8 cellular contexts compared by ENCODE assay signal in the genomic region with DNA sequence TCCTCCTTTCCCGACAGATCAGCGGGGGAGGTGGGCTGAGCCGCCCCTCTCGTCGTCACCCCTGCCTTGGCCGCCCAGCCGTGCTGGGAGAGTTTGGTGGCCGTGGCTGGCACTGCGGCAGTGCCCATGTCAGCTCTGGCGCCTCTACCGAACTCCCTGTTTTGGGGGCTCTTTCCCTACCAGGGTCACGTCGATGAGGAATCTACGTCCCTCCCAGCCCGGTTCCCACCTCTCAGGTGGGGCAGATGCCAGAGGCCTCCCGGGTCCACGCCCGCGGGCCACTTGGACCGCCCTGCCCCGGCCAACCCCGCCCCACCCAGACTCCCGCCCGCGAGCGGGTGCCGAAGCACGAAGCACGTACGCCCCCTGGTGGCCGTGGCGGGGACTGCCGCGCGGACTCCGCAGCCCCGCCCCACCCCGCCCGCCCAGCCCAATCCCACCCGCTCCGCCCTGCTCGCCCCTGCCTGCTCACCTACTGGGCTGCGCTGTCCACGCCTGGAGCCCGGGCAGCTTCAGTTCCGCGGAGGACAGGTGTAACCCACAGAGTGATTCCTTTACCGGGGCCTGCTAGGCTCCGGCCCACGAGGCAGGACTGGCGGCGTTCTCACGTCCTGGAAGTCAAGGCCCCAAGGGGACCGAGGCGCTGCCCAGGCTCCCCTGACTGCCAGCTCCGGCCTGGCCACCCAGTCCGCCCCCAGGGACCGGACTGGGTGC.
DNase-seq lines count a peak whose midpoint lies in the region; TF ChIP-seq lines count a peak whose summit lies in the region.

No MANE protein-coding gene starts in this region.

- POLR2A ChIA-PET in SK-N-SH (lab: Yijun Ruan, JAX) = interaction anchor here (1.0 to 1.4 kb wide), 4 partner anchors 12 to 214 kb away, joined by 3 to 4 read pairs (median 3); partner anchors contain the start of gene NRF1

- peaks cover 22% of the 10 kb centered on the region for H3K4me1 Mint-ChIP-seq in activated naive CD8-positive, alpha-beta T cell treated with anti-CD3 and anti-CD28 coated beads for 36 hours

- H4K20me1 ChIP-seq in SK-N-SH (ENCODE audit: insufficient read depth) = no peaks in the 10 kb centered on the region

- H3K27ac Mint-ChIP-seq in activated naive CD8-positive, alpha-beta T cell treated with anti-CD3 and anti-CD28 coated beads for 36 hours = peak overlapping the region; percentile 58

- no peaks in the 10 kb centered on the region for H3K9me3 Mint-ChIP-seq in activated naive CD8-positive, alpha-beta T cell treated with anti-CD3 and anti-CD28 coated beads for 36 hours

- H3K36me3 Mint-ChIP-seq in activated naive CD8-positive, alpha-beta T cell treated with anti-CD3 and anti-CD28 coated beads for 36 hours = no peaks in the 10 kb centered on the region

- TF ChIP-seq CTCF in LNCaP clone FGC (IDR thresholded peaks at IDR 0.05; ENCODE audit: control insufficient read depth, extremely low read depth, insufficient read depth) (peak; percentile 86), SK-N-SH (IDR thresholded peaks at IDR 0.05) (peak; percentile 51), cardiac muscle cell (IDR thresholded peaks at IDR 0.05; ENCODE audit: low read depth, low read length) (peak; percentile 52), parathyroid adenoma (IDR thresholded peaks at IDR 0.05) (peak; percentile 61), transverse colon (IDR thresholded peaks at IDR 0.05) (peak; percentile 54 to 99 (median 99))

- peak overlapping the region; percentile 90 for H3K4me3 Mint-ChIP-seq in activated naive CD8-positive, alpha-beta T cell treated with anti-CD3 and anti-CD28 coated beads for 36 hours

- in situ Hi-C loops in transverse colon (cut with MboI; ENCODE audit: low pct_ligation_motif_present in 1 of 4, low pct_unique_long_range_greater_than_20kb in 1 of 4, low sequenced_read_pairs in 3 of 4) = loop anchor here (10.0 to 25.0 kb wide), 2 partner anchors 187 to 189 kb away; no protein-coding TSS in a partner anchor

- H3F3A ChIP-seq in SK-N-SH (replicated peaks; ENCODE audit: insufficient read depth) = peaks cover 25% of the 10 kb centered on the region

- peak overlapping the region; percentile 92 for H3K4me2 ChIP-seq in SK-N-SH
- peak overlapping the region; percentile 86 for H3K4me2 ChIP-seq in parathyroid adenoma (ENCODE audit: low read length)

- TF ChIP-seq RAD21 in SK-N-SH (IDR thresholded peaks at IDR 0.05; ENCODE audit: low read length) = peak; percentile 74

- intact Hi-C loops in transverse colon (cut with DNase I; ENCODE audit: low total_unique reads) = loop anchor here (10.0 kb wide), 1 partner anchor 189 kb away; no protein-coding TSS in a partner anchor

- H3K9ac ChIP-seq in ES-I3 (ENCODE audit: low read depth, low read length) (peak overlapping the region; percentile 94), SK-N-SH (peak overlapping the region; percentile 84), parathyroid adenoma (no peak overlapping the region)

- no peak for TF ChIP-seq EP300 in SK-N-SH (IDR thresholded peaks at IDR 0.05; ENCODE audit: borderline replicate concordance in 1 of 2, low read depth in 1 of 2, low read length in 1 of 2)
- no peak for TF ChIP-seq EP300 in transverse colon (IDR thresholded peaks at IDR 0.05; ENCODE audit: low read depth)

- H3K27me3 ChIP-seq in SK-N-SH (ENCODE audit: insufficient read depth) (no peaks in the 10 kb centered on the region), cardiac muscle cell (no peaks in the 10 kb centered on the region), parathyroid adenoma (ENCODE audit: control insufficient read depth, insufficient read depth, low read length) (no peaks in the 10 kb centered on the region), transverse colon (no peaks in the 10 kb centered on the region)

- H2AFZ ChIP-seq in SK-N-SH (ENCODE audit: low read depth) = peak overlapping the region; percentile 60
- H2AFZ ChIP-seq in parathyroid adenoma = peak overlapping the region; percentile 86

- H3K27me3 Mint-ChIP-seq in activated naive CD8-positive, alpha-beta T cell treated with anti-CD3 and anti-CD28 coated beads for 36 hours = no peaks in the 10 kb centered on the region

- no peaks in the 10 kb centered on the region for H3K9me2 ChIP-seq in SK-N-SH

- H3K4me1 ChIP-seq in ES-I3 (ENCODE audit: insufficient read depth, low read length) (peaks cover 17% of the 10 kb centered on the region), SK-N-SH (ENCODE audit: control insufficient read depth in 1 of 2, insufficient read depth in 2 of 2, low read depth in 1 of 2, low read length in 1 of 2) (peaks cover 7 to 8% of the 10 kb centered on the region in 2 experiments; a peak in 3 of 4 replicates), cardiac muscle cell (ENCODE audit: low read depth) (no peaks in the 10 kb centered on the region), parathyroid adenoma (peaks cover 8% of the 10 kb centered on the region), transverse colon (peaks cover 6 to 27% (median 20%) of the 10 kb centered on the region in 4 donors)

- DNase-seq in GOT3 (lab: John Stamatoyannopoulos, UW) (peak; percentile 60), LNCaP clone FGC (ENCODE audit: low read depth) (no peak), SK-N-SH (peak; percentile 97), cardiac muscle cell (ENCODE audit: low read depth in 1 of 2, low spot score in 1 of 2) (peak; percentile 71 to 87), transverse colon (peak; percentile 92)
- DNase-seq in activated naive CD8-positive, alpha-beta T cell treated with anti-CD3 and anti-CD28 coated beads for 36 hours = peak; percentile 89

- H3K36me3 ChIP-seq in ES-I3 (ENCODE audit: insufficient read depth, low read length) = no peaks in the 10 kb centered on the region
- peaks cover 23 to 25% of the 10 kb centered on the region in 2 experiments for H3K36me3 ChIP-seq in SK-N-SH (replicated peaks in 1 of 2; ENCODE audit: control insufficient read depth in 1 of 2, insufficient read depth in 2 of 2, low read length in 1 of 2)
- no peaks in the 10 kb centered on the region for H3K36me3 ChIP-seq in cardiac muscle cell
- H3K36me3 ChIP-seq in parathyroid adenoma (ENCODE audit: control insufficient read depth, insufficient read depth, low read length) = no peaks in the 10 kb centered on the region
- H3K36me3 ChIP-seq in transverse colon = no peaks in the 10 kb centered on the region

- H3K79me2 ChIP-seq in SK-N-SH (ENCODE audit: insufficient read depth) = no peaks in the 10 kb centered on the region; the same call in 1 of the 2 replicates
- H3K79me2 ChIP-seq in parathyroid adenoma = no peaks in the 10 kb centered on the region

- peak overlapping the region; percentile 73 to 85 for H3K27ac ChIP-seq in SK-N-SH (ENCODE audit: low read depth in 2 of 2, low read length in 1 of 2)
- H3K27ac ChIP-seq in cardiac muscle cell = no peak overlapping the region
- H3K27ac ChIP-seq in parathyroid adenoma = peak overlapping the region; percentile 51
- H3K27ac ChIP-seq in transverse colon = peak overlapping the region; percentile 31 to 74 (median 58)

- H3K4me3 ChIP-seq in LNCaP clone FGC (ENCODE audit: low read depth, low read length) = peak overlapping the region; percentile 70
- peak overlapping the region; percentile 60 to 61 for H3K4me3 ChIP-seq in SK-N-SH (ENCODE audit: low read depth in 2 of 2, low read length in 1 of 2)
- peak overlapping the region; percentile 40 for H3K4me3 ChIP-seq in cardiac muscle cell
- H3K4me3 ChIP-seq in parathyroid adenoma (ENCODE audit: low read depth, low read length) = peak overlapping the region; percentile 49
- H3K4me3 ChIP-seq in transverse colon = peak overlapping the region; percentile 39 to 63 (median 49)

- no peak for TF ChIP-seq POLR2A in transverse colon (IDR thresholded peaks at IDR 0.05)

- WGBS in SK-N-SH (ENCODE audit: low lambda C conversion rate) = 12% methylated on average over 33 of the region's 58 CpGs
- WGBS in transverse colon (ENCODE audit: low coverage in 1 of 2), 2 donors = 0 to 4% methylated on average over 8 to 36 of the region's 58 CpGs

- H3K9me3 ChIP-seq in ES-I3 (ENCODE audit: control insufficient read depth, insufficient read depth, low read length) = no peaks in the 10 kb centered on the region
- H3K9me3 ChIP-seq in SK-N-SH = no peaks in the 10 kb centered on the region
- H3K9me3 ChIP-seq in cardiac muscle cell (ENCODE audit: low read depth) = no peaks in the 10 kb centered on the region
- no peaks in the 10 kb centered on the region for H3K9me3 ChIP-seq in parathyroid adenoma (ENCODE audit: control insufficient read depth, low read length)
- no peaks in the 10 kb centered on the region for H3K9me3 ChIP-seq in transverse colon

- CTCF ChIA-PET in SK-N-SH (lab: Yijun Ruan, JAX) = interaction anchor here (0.6 to 9.3 kb wide), 94 partner anchors 9 to 607 kb away, joined by 3 to 187 read pairs (median 4); no protein-coding TSS in a partner anchor

TF ChIP-seq in SK-N-SH, 30 proteins besides CTCF, POLR2A, EP300 and RAD21:
- TF ChIP-seq YY1 (IDR thresholded peaks at IDR 0.05; ENCODE audit: low read depth) = no peak
- TF ChIP-seq SIN3A (IDR thresholded peaks at IDR 0.05; ENCODE audit: borderline replicate concordance, low read depth, low read length) = peak; percentile 33; the same call in 1 of the 2 replicates
- TF ChIP-seq, protein P1, sequence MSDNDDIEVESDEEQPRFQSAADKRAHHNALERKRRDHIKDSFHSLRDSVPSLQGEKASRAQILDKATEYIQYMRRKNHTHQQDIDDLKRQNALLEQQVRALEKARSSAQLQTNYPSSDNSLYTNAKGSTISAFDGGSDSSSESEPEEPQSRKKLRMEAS (IDR thresholded peaks at IDR 0.05; ENCODE audit: low read depth) = peak; percentile 5
- TF ChIP-seq FOXJ3 (CRISPR knock-in tag; IDR thresholded peaks at IDR 0.05) = peak; percentile 21; the same call in 1 of the 2 replicates
- peak; percentile 58 for TF ChIP-seq MXI1 (IDR thresholded peaks at IDR 0.05; ENCODE audit: low read depth, low read length)
- TF ChIP-seq TEAD4 (IDR thresholded peaks at IDR 0.05; ENCODE audit: borderline replicate concordance, insufficient read depth) = no peak
- no peak for TF ChIP-seq NFIC (IDR thresholded peaks at IDR 0.05; ENCODE audit: borderline replicate concordance)
- no peak for TF ChIP-seq JUND (IDR thresholded peaks at IDR 0.05)
- peak; percentile 60; the same call in 1 of the 2 replicates for TF ChIP-seq POLR2AphosphoS5 (IDR thresholded peaks at IDR 0.05; ENCODE audit: low read depth, low read length)
- peak; percentile 73 for TF ChIP-seq SMC3 (IDR thresholded peaks at IDR 0.05; ENCODE audit: low read depth, low read length)
